8 cellular contexts compared by ENCODE assay signal in genomic region chr3:177358968-177359600, GRCh38.
A peak's percentile ranks its signal among the peaks of the same experiment; 100 is the strongest.
DNase-seq lines count a peak whose midpoint lies in the region; ATAC-seq and TF ChIP-seq lines count a peak whose summit lies in the region.

No MANE protein-coding gene starts in this region.

- no peaks in the 10 kb centered on the region for H3K9me3 Mint-ChIP-seq in activated CD4-positive, alpha-beta T cell treated with anti-CD3 and anti-CD28 coated beads, Interleukin-2, amount 10 ng/mL, durations not matched to agents 24 days and 14 days

- H3K36me3 Mint-ChIP-seq in activated CD4-positive, alpha-beta T cell treated with anti-CD3 and anti-CD28 coated beads, Interleukin-2, amount 10 ng/mL, durations not matched to agents 24 days and 14 days (ENCODE audit: low read depth), result peaks cover 2% of the 10 kb centered on the region

- ATAC-seq in HG02642 (IDR thresholded peaks at IDR 0.05; ENCODE audit: poor library complexity, unreplicated experiment), result peak; percentile 11

- H3K4me1 Mint-ChIP-seq in activated CD4-positive, alpha-beta T cell treated with anti-CD3 and anti-CD28 coated beads, Interleukin-2, amount 10 ng/mL, durations not matched to agents 24 days and 14 days, result peaks cover 53% of the 10 kb centered on the region

- 2 to 7% methylated on average over 26 to 29 of the region's 31 CpGs for WGBS in mesodermal cell (ENCODE audit: insufficient coverage in 2 of 2), 2 experiments

- peak overlapping the region; percentile 42 to 70 for H3K9ac ChIP-seq in stomach smooth muscle (ENCODE audit: low read length in 2 of 2)

- DNase-seq in ELF-1 (ENCODE audit: low read depth, low spot score), result peak; percentile 97
- DNase-seq in NCI-H2107 (lab: John Stamatoyannopoulos, UW), result peak; percentile 66
- peak; percentile 81 for DNase-seq in activated CD4-positive, alpha-beta T cell treated with anti-CD3 and anti-CD28 coated beads, Interleukin-2, amount 10 ng/mL, durations not matched to agents 24 days and 14 days
- peak in 5 of 10 donors; percentile 8 to 53 (median 45) for DNase-seq in dorsolateral prefrontal cortex
- no peak for DNase-seq in globus pallidus (ENCODE audit: low spot score)

- TF ChIP-seq CTCF in dorsolateral prefrontal cortex (IDR thresholded peaks at IDR 0.05 in 54 of 56, conservative IDR thresholded peaks at IDR 0.05 in 2 of 56; ENCODE audit: low read depth in 1 of 56, partially characterized antibody in 56 of 56), result no peak

- H3K4me3 ChIP-seq in dorsolateral prefrontal cortex, result peak overlapping the region in 58 of 59 donors; percentile 35 to 75 (median 56)
- no peak overlapping the region for H3K4me3 ChIP-seq in mesodermal cell (ENCODE audit: extremely low read depth, insufficient read depth, low read length, poor library complexity, severe bottlenecking)
- peak overlapping the region; percentile 61 to 69 for H3K4me3 ChIP-seq in stomach smooth muscle (ENCODE audit: low read length in 2 of 2)

- H3K27ac Mint-ChIP-seq in activated CD4-positive, alpha-beta T cell treated with anti-CD3 and anti-CD28 coated beads, Interleukin-2, amount 10 ng/mL, durations not matched to agents 24 days and 14 days, result peak overlapping the region; percentile 96

- H3K27ac ChIP-seq in dorsolateral prefrontal cortex (peak overlapping the region; percentile 38 to 97 (median 93)), mesodermal cell (ENCODE audit: low read depth, low read length, severe bottlenecking) (peak overlapping the region; percentile 93), stomach smooth muscle (ENCODE audit: low read length) (peak overlapping the region; percentile 89)

- H3K27me3 ChIP-seq in dorsolateral prefrontal cortex (no peaks in the 10 kb centered on the region), stomach smooth muscle (ENCODE audit: control insufficient read depth in 1 of 2, insufficient read depth in 2 of 2, low read length in 2 of 2) (no peaks in the 10 kb centered on the region)

- peaks cover 2% of the 10 kb centered on the region for H3K27me3 Mint-ChIP-seq in activated CD4-positive, alpha-beta T cell treated with anti-CD3 and anti-CD28 coated beads, Interleukin-2, amount 10 ng/mL, durations not matched to agents 24 days and 14 days

- H3K4me3 Mint-ChIP-seq in activated CD4-positive, alpha-beta T cell treated with anti-CD3 and anti-CD28 coated beads, Interleukin-2, amount 10 ng/mL, durations not matched to agents 24 days and 14 days, result peak overlapping the region; percentile 81

- no peaks in the 10 kb centered on the region for H3K9me3 ChIP-seq in mesodermal cell (ENCODE audit: control insufficient read depth, low read length)
- H3K9me3 ChIP-seq in stomach smooth muscle (ENCODE audit: control insufficient read depth in 2 of 2, low read length in 2 of 2), result no peaks in the 10 kb centered on the region

- intact Hi-C loops in activated CD4-positive, alpha-beta T cell treated with anti-CD3 and anti-CD28 coated beads, Interleukin-2, amount 10 ng/mL, durations not matched to agents 24 days and 14 days (cut with micrococcal nuclease), result loop anchor here (1.0 to 5.0 kb wide), 7 partner anchors 14 to 240 kb away; no protein-coding TSS in a partner anchor
- intact Hi-C loops in dorsolateral prefrontal cortex (cut with DNase I), result loop anchor here (1.0 to 10.0 kb wide), 5 partner anchors 162 to 1028 kb away; partner anchors contain the start of gene TBL1XR1 (in 2 of the 2)

- no peaks in the 10 kb centered on the region for H3K36me3 ChIP-seq in mesodermal cell (ENCODE audit: control insufficient read depth, insufficient read depth, low read length)
- H3K36me3 ChIP-seq in stomach smooth muscle (ENCODE audit: control insufficient read depth in 2 of 2, insufficient read depth in 2 of 2, low read length in 2 of 2), result no peaks in the 10 kb centered on the region

- H3K4me1 ChIP-seq in mesodermal cell (ENCODE audit: control insufficient read depth, insufficient read depth, low read length, poor library complexity, severe bottlenecking) (peaks cover 41% of the 10 kb centered on the region), stomach smooth muscle (ENCODE audit: control insufficient read depth, insufficient read depth, low read length) (peaks cover 43% of the 10 kb centered on the region)
